Comparison of ENCODE assay signal across 8 cellular contexts in the genomic region with DNA sequence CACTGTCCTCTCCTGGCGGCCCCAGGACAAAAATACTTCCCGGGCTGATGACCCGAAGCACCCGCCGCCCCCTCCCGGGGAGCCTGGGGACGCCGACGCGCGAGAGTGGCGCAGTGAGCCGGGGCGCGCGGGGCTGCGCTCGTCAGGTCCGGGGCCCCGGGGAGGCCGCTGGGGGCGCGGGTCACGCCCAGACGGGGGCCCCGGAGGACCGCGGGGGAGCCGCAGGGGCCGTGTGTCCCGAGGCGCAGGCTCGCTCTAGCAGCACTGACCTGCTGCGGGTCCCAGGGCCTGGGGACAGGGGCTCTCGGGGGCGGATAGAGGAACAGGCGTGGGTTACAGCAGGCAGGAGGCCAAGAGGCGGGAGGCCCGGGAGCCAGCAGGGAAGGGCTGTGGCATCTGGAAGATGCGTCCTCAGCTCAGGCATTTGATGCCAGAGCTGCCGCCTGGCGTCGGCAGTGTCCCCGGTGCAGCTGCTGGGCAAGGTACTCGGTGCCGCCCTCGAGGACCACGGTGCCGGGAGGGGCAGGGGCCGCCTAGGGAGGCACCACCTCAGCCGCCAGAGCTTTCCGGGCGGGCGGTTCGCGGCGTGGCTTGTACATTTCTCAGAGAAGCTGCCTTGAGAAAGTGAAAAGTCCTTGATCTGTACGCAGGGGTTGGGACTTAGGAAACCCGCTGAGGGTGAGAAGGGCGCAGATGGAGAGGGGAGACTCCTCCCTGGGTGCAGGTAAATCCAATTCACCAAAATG. TPM values are rescaled to one million over a fixed set of nuclear protein-coding genes. Genes with fewer than 3 reads are reported as not detected.
DNase-seq lines count a peak whose midpoint lies in the region; ATAC-seq and TF ChIP-seq lines count a peak whose summit lies in the region.

No MANE protein-coding gene starts in this region.

- peaks cover 0 to 8% (median 0%) of the 10 kb centered on the region in 3 donors for H3K36me3 ChIP-seq in esophagus squamous epithelium
- H3K36me3 ChIP-seq in naive thymus-derived CD4-positive, alpha-beta T cell (ENCODE audit: control insufficient read depth in 2 of 3, insufficient read depth in 3 of 3, low read length in 3 of 3) = no peaks in the 10 kb centered on the region

- H3K4me1 Mint-ChIP-seq in activated CD4-positive, alpha-beta memory T cell treated with anti-CD3 and anti-CD28 coated beads for 36 hours (ENCODE audit: low read depth) = peaks cover 13% of the 10 kb centered on the region
- peaks cover 0 to 26% (median 19%) of the 10 kb centered on the region in 7 donors for H3K4me1 Mint-ChIP-seq in naive thymus-derived CD4-positive, alpha-beta T cell

- TF ChIP-seq POLR2A in esophagus squamous epithelium (IDR thresholded peaks at IDR 0.05) = no peak

- H3K4me3 Mint-ChIP-seq in activated CD4-positive, alpha-beta memory T cell treated with anti-CD3 and anti-CD28 coated beads for 36 hours = peak overlapping the region; percentile 59
- peak overlapping the region; percentile 55 to 78 (median 74) for H3K4me3 Mint-ChIP-seq in naive thymus-derived CD4-positive, alpha-beta T cell

- peak overlapping the region; percentile 54 to 82 (median 68) for H3K27ac ChIP-seq in esophagus squamous epithelium
- H3K27ac ChIP-seq in naive thymus-derived CD4-positive, alpha-beta T cell (ENCODE audit: low read depth, low read length) = no peak overlapping the region

- no peaks in the 10 kb centered on the region for H3K36me3 Mint-ChIP-seq in activated CD4-positive, alpha-beta memory T cell treated with anti-CD3 and anti-CD28 coated beads for 36 hours
- peaks cover 0 to 1% (median 0%) of the 10 kb centered on the region in 5 donors for H3K36me3 Mint-ChIP-seq in naive thymus-derived CD4-positive, alpha-beta T cell

- 2 to 31% methylated on average over 3 to 19 of the region's 60 CpGs for WGBS in esophagus squamous epithelium, 2 donors

- POLR2A ChIA-PET in activated CD4-positive, alpha-beta memory T cell treated with anti-CD3 and anti-CD28 coated beads for 36 hours (lab: Charles Lee) = no interaction called here
- POLR2A ChIA-PET in naive thymus-derived CD4-positive, alpha-beta T cell (lab: Charles Lee) = no interaction called here

- intact Hi-C loops in activated CD4-positive, alpha-beta memory T cell treated with anti-CD3 and anti-CD28 coated beads for 36 hours (cut with micrococcal nuclease) = no loop called here
- intact Hi-C loops in esophagus squamous epithelium (cut with DNase I) = loop anchor here (5.0 kb wide), 1 partner anchor 162 kb away; no protein-coding TSS in a partner anchor
- intact Hi-C loops in naive thymus-derived CD4-positive, alpha-beta T cell (cut with micrococcal nuclease) = loop anchor here in 1 of 2 donors (5.0 kb wide), 1 partner anchor 312 kb away; no protein-coding TSS in a partner anchor

- peaks cover 0 to 21% (median 0%) of the 10 kb centered on the region in 4 donors for H3K27me3 ChIP-seq in esophagus squamous epithelium
- H3K27me3 ChIP-seq in naive thymus-derived CD4-positive, alpha-beta T cell (ENCODE audit: control insufficient read depth in 2 of 2, insufficient read depth in 2 of 2, low read length in 2 of 2) = peaks cover 0 to 8% of the 10 kb centered on the region in 2 donors

- TF ChIP-seq CTCF in esophagus squamous epithelium (IDR thresholded peaks at IDR 0.05) = peak in 2 of 6 experiments; percentile 27 to 34

- H3K27me3 Mint-ChIP-seq in activated CD4-positive, alpha-beta memory T cell treated with anti-CD3 and anti-CD28 coated beads for 36 hours = peaks cover 64% of the 10 kb centered on the region
- peaks cover 45 to 82% (median 51%) of the 10 kb centered on the region in 5 donors for H3K27me3 Mint-ChIP-seq in naive thymus-derived CD4-positive, alpha-beta T cell

- no peaks in the 10 kb centered on the region for H3K9me3 Mint-ChIP-seq in activated CD4-positive, alpha-beta memory T cell treated with anti-CD3 and anti-CD28 coated beads for 36 hours
- peaks cover 0 to 2% (median 0%) of the 10 kb centered on the region in 11 donors for H3K9me3 Mint-ChIP-seq in naive thymus-derived CD4-positive, alpha-beta T cell

- DNase-seq in COR-L47 (lab: John Stamatoyannopoulos, UW) (peak; percentile 68), esophagus squamous epithelium (lab: John Stamatoyannopoulos, UW) (no peak), OCI-M2 (lab: John Stamatoyannopoulos, UW; ENCODE audit: unreplicated experiment) (no peak), cortex of kidney (lab: John Stamatoyannopoulos, UW) (no peak), NCI-H187 (lab: John Stamatoyannopoulos, UW) (no peak)
- no peak for DNase-seq in Jurkat, Clone E6-1 (ENCODE audit: low read depth, low spot score)
- no peak for DNase-seq in activated CD4-positive, alpha-beta memory T cell treated with anti-CD3 and anti-CD28 coated beads for 36 hours
- DNase-seq in naive thymus-derived CD4-positive, alpha-beta T cell = peak in 7 of 9 donors; percentile 11 to 29 (median 22)

- H3K4me3 ChIP-seq in Jurkat, Clone E6-1 (ENCODE audit: low read length) = peak overlapping the region; percentile 38
- peak overlapping the region; percentile 34 to 83 (median 52) for H3K4me3 ChIP-seq in esophagus squamous epithelium
- H3K4me3 ChIP-seq in naive thymus-derived CD4-positive, alpha-beta T cell (ENCODE audit: low read length) = peak overlapping the region; percentile 19

- CTCF ChIA-PET in activated CD4-positive, alpha-beta memory T cell treated with anti-CD3 and anti-CD28 coated beads for 36 hours (lab: Charles Lee) = interaction anchor here (0.8 to 4.0 kb wide), 13 partner anchors 11 to 635 kb away, joined by 3 to 19 read pairs (median 4); no protein-coding TSS in a partner anchor
- CTCF ChIA-PET in naive thymus-derived CD4-positive, alpha-beta T cell (lab: Charles Lee) = interaction anchor here (1.0 to 2.2 kb wide), 3 partner anchors 23 to 512 kb away, joined by 3 to 8 read pairs (median 4); no protein-coding TSS in a partner anchor

- peak; percentile 58 for ATAC-seq in naive thymus-derived CD4-positive, alpha-beta T cell

- peaks cover 14 to 77% (median 19%) of the 10 kb centered on the region in 3 donors for H3K4me1 ChIP-seq in esophagus squamous epithelium
- H3K4me1 ChIP-seq in naive thymus-derived CD4-positive, alpha-beta T cell (ENCODE audit: control insufficient read depth in 2 of 2, insufficient read depth in 2 of 2, low read length in 2 of 2) = peaks cover 0 to 8% of the 10 kb centered on the region in 2 donors

- no peak overlapping the region for H3K27ac Mint-ChIP-seq in activated CD4-positive, alpha-beta memory T cell treated with anti-CD3 and anti-CD28 coated beads for 36 hours
- peak overlapping the region in 1 of 9 donors; percentile 17 for H3K27ac Mint-ChIP-seq in naive thymus-derived CD4-positive, alpha-beta T cell

- no peaks in the 10 kb centered on the region for H3K9me3 ChIP-seq in esophagus squamous epithelium
- no peaks in the 10 kb centered on the region for H3K9me3 ChIP-seq in naive thymus-derived CD4-positive, alpha-beta T cell (ENCODE audit: control insufficient read depth in 2 of 3, low read length in 3 of 3)

RNA-seq across cellular contexts. Expression of gene WNT5B, which starts 1.2 kb away (rescaled TPM):
- polyA plus RNA-seq in Jurkat, Clone E6-1 (2012; ENCODE audit: insufficient read depth, insufficient read length) = 1.3 TPM
- not detected for total RNA-seq in activated CD4-positive, alpha-beta memory T cell treated with anti-CD3 and anti-CD28 coated beads for 36 hours
- 10 to 100 TPM in 2 of 4 donors, 1 to 10 TPM in 2; 5.6 to 30.9 (median 12.7) TPM for total RNA-seq in esophagus squamous epithelium
- total RNA-seq in naive thymus-derived CD4-positive, alpha-beta T cell = under 1 TPM in 3 of 5 experiments, not detected in 2; 0.29 to 0.92 (median 0.37) TPM
- not detected for polyA plus RNA-seq in naive thymus-derived CD4-positive, alpha-beta T cell

RNA-seq across cellular contexts. Expression of gene FBXL14, which starts 35.9 kb away (rescaled TPM):
- polyA plus RNA-seq in Jurkat, Clone E6-1 (2012; ENCODE audit: insufficient read depth, insufficient read length) = 12.1 TPM
- total RNA-seq in activated CD4-positive, alpha-beta memory T cell treated with anti-CD3 and anti-CD28 coated beads for 36 hours = 10 to 100 TPM; 13.5 to 14.4 TPM
- 10 to 100 TPM in 1 of 4 donors, 1 to 10 TPM in 3; 6.5 to 14.9 (median 8.8) TPM for total RNA-seq in esophagus squamous epithelium
- total RNA-seq in naive thymus-derived CD4-positive, alpha-beta T cell = 10 to 100 TPM; 25.6 to 43.8 (median 28.1) TPM
- 10 to 100 TPM; 15.1 to 31.8 TPM for polyA plus RNA-seq in naive thymus-derived CD4-positive, alpha-beta T cell

Comparison
In these comparisons a context has a peak if more than half of its experiments do, and no peak if none do; other contexts are left out.
1. DNase-seq: peak in COR-L47 (single experiment) and naive thymus-derived CD4-positive, alpha-beta T cell (7 of 9); none in Jurkat, Clone E6-1 (single experiment), activated CD4-positive, alpha-beta memory T cell treated with anti-CD3 and anti-CD28 coated beads for 36 hours (single experiment), esophagus squamous epithelium (single experiment), OCI-M2 (single experiment), cortex of kidney (single experiment) and NCI-H187 (0 of 2).
2. Peak in every context shown above with its lines, with median percentiles within 50 percentile points of each other: H3K4me3 ChIP-seq.